ENCODE assay signal across 8 cellular contexts in the genomic region with DNA sequence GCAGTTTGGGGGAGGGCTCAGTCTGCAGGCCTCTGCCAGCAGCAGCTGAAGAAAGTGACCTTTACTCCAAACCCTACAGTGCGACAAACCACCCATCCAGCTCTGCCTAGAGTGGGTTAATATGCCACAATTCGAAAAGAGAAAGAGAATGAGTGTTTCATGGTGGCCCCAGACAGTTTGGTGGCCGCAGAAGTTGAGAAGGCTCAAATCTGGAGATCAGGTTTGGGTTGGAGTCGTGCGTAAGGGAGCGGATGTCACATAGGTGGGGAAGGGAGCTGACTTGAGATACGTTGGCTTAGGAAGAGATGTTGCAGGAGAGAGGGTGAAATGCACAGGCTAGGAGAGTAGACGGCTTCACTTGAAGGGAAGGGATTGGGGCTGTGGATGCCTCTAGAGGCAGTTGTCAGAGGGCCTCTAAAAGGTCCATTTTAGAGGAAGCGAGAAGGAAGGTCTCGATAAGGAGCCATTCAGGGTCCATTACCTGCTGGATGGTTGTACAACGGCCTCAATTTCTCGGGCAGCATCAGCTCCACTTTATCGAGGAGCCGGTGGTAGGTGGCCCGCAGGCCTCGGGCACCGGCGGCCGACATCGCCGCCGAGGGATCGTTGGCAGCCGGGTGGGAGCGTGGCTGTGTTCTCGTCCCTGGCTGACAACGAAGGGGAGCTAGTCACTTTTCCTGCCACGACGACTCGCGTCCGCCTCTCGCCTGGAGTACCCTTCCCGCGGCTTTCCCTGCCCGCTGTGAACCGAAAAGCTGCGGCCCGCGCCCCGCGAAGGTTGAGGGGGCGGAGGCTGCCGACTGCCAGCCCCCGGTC. TPM values are rescaled to one million over a fixed set of nuclear protein-coding genes. Genes with fewer than 3 reads are reported as not detected.
A peak's percentile ranks its signal among the peaks of the same experiment; 100 is the strongest.
DNase-seq lines count a peak whose midpoint lies in the region; ATAC-seq and TF ChIP-seq lines count a peak whose summit lies in the region.

No MANE protein-coding gene starts in this region.

- peaks cover 25% of the 10 kb centered on the region for H3K36me3 Mint-ChIP-seq in dendritic cell treated with granulocyte-macrophage colony-stimulating factor and Interleukin-4, amounts not matched to agents 40 ng/mL and 50 ng/mL, for 4 days (ENCODE audit: low read depth)

- peaks cover 39% of the 10 kb centered on the region for H3K4me1 Mint-ChIP-seq in dendritic cell treated with granulocyte-macrophage colony-stimulating factor and Interleukin-4, amounts not matched to agents 40 ng/mL and 50 ng/mL, for 4 days (ENCODE audit: low read depth)

- H3K27ac Mint-ChIP-seq in dendritic cell treated with granulocyte-macrophage colony-stimulating factor and Interleukin-4, amounts not matched to agents 40 ng/mL and 50 ng/mL, for 4 days = peak overlapping the region; percentile 86

- ATAC-seq in HG02852 (IDR thresholded peaks at IDR 0.05; ENCODE audit: unreplicated experiment) = peak; percentile 10

- DNase-seq in NCI-H187 (lab: John Stamatoyannopoulos, UW) = peak; percentile 21 to 96
- DNase-seq in lung microvascular endothelial cell (ENCODE audit: low read depth in 2 of 2) = peak; percentile 26 to 55
- DNase-seq in stimulated activated CD8-positive, alpha-beta memory T cell treated with anti-CD3 and anti-CD28 coated beads, Interleukin-7, amount 100 ng/mL, for 48 hours (ENCODE audit: extremely low read depth in 1 of 2, low read depth in 1 of 2) = peak; percentile 1 to 17

- H3K4me1 ChIP-seq in ACC112 (ENCODE audit: control insufficient read depth, insufficient read depth, low read length, unreplicated experiment) = peaks cover 14% of the 10 kb centered on the region

- no peaks in the 10 kb centered on the region for H3K36me3 ChIP-seq in ACC112 (ENCODE audit: insufficient read depth, low read length)

- no peaks in the 10 kb centered on the region for H3K27me3 ChIP-seq in ACC112 (ENCODE audit: insufficient read depth, low read length)

- peak overlapping the region; percentile 89 for H3K27ac ChIP-seq in ACC112 (ENCODE audit: low read depth, low read length)
- H3K27ac ChIP-seq in VCaP = peak overlapping the region; percentile 99

- peaks cover 65% of the 10 kb centered on the region for H3K79me2 ChIP-seq in ACC112 (ENCODE audit: control insufficient read depth, insufficient read depth, low read length, unreplicated experiment)

- H3K27me3 Mint-ChIP-seq in dendritic cell treated with granulocyte-macrophage colony-stimulating factor and Interleukin-4, amounts not matched to agents 40 ng/mL and 50 ng/mL, for 4 days = no peaks in the 10 kb centered on the region

- peak; percentile 73 for TF ChIP-seq POLR2A in GM15510 (IDR thresholded peaks at IDR 0.05; ENCODE audit: borderline replicate concordance, extremely low read depth, insufficient read length)

- no peaks in the 10 kb centered on the region for H3K9me3 Mint-ChIP-seq in dendritic cell treated with granulocyte-macrophage colony-stimulating factor and Interleukin-4, amounts not matched to agents 40 ng/mL and 50 ng/mL, for 4 days

- intact Hi-C loops in dendritic cell treated with granulocyte-macrophage colony-stimulating factor and Interleukin-4, amounts not matched to agents 40 ng/mL and 50 ng/mL, for 4 days (cut with micrococcal nuclease) = loop anchor here (2.0 to 5.0 kb wide), 3 partner anchors 218 to 292 kb away; a partner anchor contains a TSS

- H3K4me3 Mint-ChIP-seq in dendritic cell treated with granulocyte-macrophage colony-stimulating factor and Interleukin-4, amounts not matched to agents 40 ng/mL and 50 ng/mL, for 4 days = peak overlapping the region; percentile 87

- peak overlapping the region; percentile 74 for H2AFZ ChIP-seq in ACC112 (ENCODE audit: low read length, unreplicated experiment)

- no peak for TF ChIP-seq CTCF in VCaP (conservative IDR thresholded peaks at IDR 0.05)

- peak overlapping the region; percentile 85 for H3K4me3 ChIP-seq in ACC112 (ENCODE audit: low read depth, low read length)

RNA-seq across cellular contexts. Expression of a gene that starts 1.0 kb away (rescaled TPM):
- total RNA-seq in lung microvascular endothelial cell = 37.5 and 39.2 TPM in 2 replicates

RNA-seq across cellular contexts. Expression of a gene that starts 1.4 kb away (rescaled TPM):
- total RNA-seq in lung microvascular endothelial cell = 19.0 and 19.6 TPM in 2 replicates

RNA-seq across cellular contexts. Expression of a gene that starts 21.5 kb away (rescaled TPM):
- total RNA-seq in lung microvascular endothelial cell = not detected in 2 replicates

Comparison
In these comparisons a context has a peak if more than half of its experiments do, and no peak if none do; other contexts are left out.
1. Peak in every context shown above with its lines: DNase-seq, ATAC-seq, H3K4me3 ChIP-seq and H3K27ac ChIP-seq.